27 cellular contexts compared by ENCODE assay signal in genomic region chr10:117651121-117651520, GRCh38.
"Had no signal": no experiment of that assay in that cellular context is flagged by ENCODE, and none has a peak within 500 bp of the region (broad histone marks: within the 10 kb centered on the region; RNA-seq: fewer than 3 reads in every experiment).

No MANE protein-coding gene starts in this region.

- H3K4me3 ChIP-seq: left lung, lower lobe of right lung, pancreas, prostate gland, spleen, suprapubic skin, thoracic aorta, tibial artery, upper lobe of left lung, vagina had no signal

- DNase-seq: hippocampal formation; immature natural killer cell; kidney; left colon; left lung; lower lobe of right lung; mammary epithelial cell; mesenchymal stem cell; naive thymus-derived CD8-positive, alpha-beta T cell; nucleus accumbens; pancreas; posterior cingulate gyrus; retina; right cardiac atrium; small intestine; spleen; stimulated activated CD4-positive, alpha-beta T cell treated with anti-CD3 and anti-CD28 coated beads, Interleukin-4, amount 100 ng/mL, for 24 hours; stimulated activated naive CD4-positive, alpha-beta T cell; tibial artery; upper lobe of left lung had no signal

- FAIRE-seq: islet of Langerhans, kidney, pancreas, small intestine had no signal

- ATAC-seq: left colon; left lung; lower lobe of right lung; naive thymus-derived CD8-positive, alpha-beta T cell; pancreas; right cardiac atrium; sciatic nerve; stimulated activated effector memory CD8-positive, alpha-beta T cell treated with anti-CD3 and anti-CD28 coated beads, Interleukin-12 subunit alpha, Interleukin-12 subunit beta, amount 100 ng/mL, for 72 hours had no signal

- H3K27me3 ChIP-seq: pancreas, suprapubic skin, tibial artery, upper lobe of left lung, vagina had no signal

- H3K36me3 ChIP-seq: left lung, lower lobe of right lung, pancreas, prostate gland, spleen, suprapubic skin, thoracic aorta, tibial artery, upper lobe of left lung, vagina had no signal
